ENCODE assay signal across 32 cellular contexts in genomic region chr1:230352537-230352936, GRCh38.
"Had no signal": no experiment of that assay in that cellular context is flagged by ENCODE, and none has a peak within 500 bp of the region (broad histone marks: within the 10 kb centered on the region; RNA-seq: fewer than 3 reads in every experiment).

No MANE protein-coding gene starts in this region.

- H3K9ac ChIP-seq: SK-N-SH had no signal

- H3K4me3 ChIP-seq: cardiac muscle cell, MG63, SJSA1 had no signal

- H3K27me3 Mint-ChIP-seq: activated CD4-positive, alpha-beta T cell treated with anti-CD3 and anti-CD28 coated beads, Interleukin-2, amount 10 ng/mL, durations not matched to agents 7 days and 5 days had no signal

- H3K36me3 Mint-ChIP-seq: activated CD4-positive, alpha-beta memory T cell treated with anti-CD3 and anti-CD28 coated beads for 36 hours; activated naive CD4-positive, alpha-beta T cell treated with anti-CD3 and anti-CD28 coated beads, Interleukin-2, amount 10 ng/mL, durations not matched to agents 7 days and 5 days; activated naive CD8-positive, alpha-beta T cell had no signal

- H3K27me3 ChIP-seq: cardiac muscle cell, MG63, SJSA1 had no signal

- H3K4me1 Mint-ChIP-seq: activated CD4-positive, alpha-beta T cell treated with anti-CD3 and anti-CD28 coated beads for 36 hours; activated CD4-positive, alpha-beta T cell treated with anti-CD3 and anti-CD28 coated beads, Interleukin-2, amount 10 ng/mL, durations not matched to agents 7 days and 5 days; activated naive CD4-positive, alpha-beta T cell treated with anti-CD3 and anti-CD28 coated beads, Interleukin-2, amount 10 ng/mL, durations not matched to agents 7 days and 5 days; activated naive CD8-positive, alpha-beta T cell treated with anti-CD3 and anti-CD28 coated beads, Interleukin-2, amount 50 U/mL, for 24 hours; WTC11 had no signal

- H3K4me1 ChIP-seq: SJSA1 had no signal

- ATAC-seq: activated CD4-positive, alpha-beta T cell treated with anti-CD3 and anti-CD28 coated beads for 36 hours; activated CD4-positive, CD25-positive, alpha-beta regulatory T cell treated with anti-CD3 and anti-CD28 coated beads, Interleukin-2, amount 50 U/mL, for 24 hours; activated naive CD8-positive, alpha-beta T cell treated with anti-CD3 and anti-CD28 coated beads, Interleukin-2, amount 50 U/mL, for 24 hours; Panc1; WTC11 had no signal

- H3K27ac Mint-ChIP-seq: activated CD4-positive, alpha-beta memory T cell treated with anti-CD3 and anti-CD28 coated beads for 36 hours; activated CD4-positive, alpha-beta T cell treated with anti-CD3 and anti-CD28 coated beads for 36 hours; activated CD4-positive, alpha-beta T cell treated with anti-CD3 and anti-CD28 coated beads, Interleukin-2, amount 10 ng/mL, durations not matched to agents 7 days and 5 days; activated naive CD4-positive, alpha-beta T cell treated with anti-CD3 and anti-CD28 coated beads, Interleukin-2, amount 10 ng/mL, durations not matched to agents 7 days and 5 days; activated naive CD8-positive, alpha-beta T cell; activated naive CD8-positive, alpha-beta T cell treated with anti-CD3 and anti-CD28 coated beads, Interleukin-2, amount 50 U/mL, for 24 hours; T-helper 1 cell treated with Interleukin-12 subunit alpha and Interleukin-12 subunit beta and Interleukin-4 antibody, amounts not matched to agents 30 μg/mL and 1 μg/mL, for 36 hours; T-helper 2 cell treated with Interferon-gamma antibody and Interleukin-4, amounts not matched to agents 5 μg/mL and 100 μg/mL, for 36 hours; WTC11 had no signal

- H3K36me3 ChIP-seq: cardiac muscle cell, MG63, SJSA1 had no signal

- H3K9me3 ChIP-seq: MG63, SJSA1, SK-N-SH had no signal

- H3K4me3 Mint-ChIP-seq: activated CD4-positive, alpha-beta memory T cell treated with anti-CD3 and anti-CD28 coated beads for 36 hours; activated CD4-positive, alpha-beta T cell treated with anti-CD3 and anti-CD28 coated beads for 36 hours; activated CD4-positive, alpha-beta T cell treated with anti-CD3 and anti-CD28 coated beads, Interleukin-2, amount 10 ng/mL, durations not matched to agents 7 days and 5 days; activated naive CD4-positive, alpha-beta T cell treated with anti-CD3 and anti-CD28 coated beads, Interleukin-2, amount 10 ng/mL, durations not matched to agents 7 days and 5 days; activated naive CD8-positive, alpha-beta T cell; activated naive CD8-positive, alpha-beta T cell treated with anti-CD3 and anti-CD28 coated beads, Interleukin-2, amount 50 U/mL, for 24 hours; T-helper 1 cell treated with Interleukin-12 subunit alpha and Interleukin-12 subunit beta and Interleukin-4 antibody, amounts not matched to agents 30 μg/mL and 1 μg/mL, for 36 hours; T-helper 2 cell treated with Interferon-gamma antibody and Interleukin-4, amounts not matched to agents 5 μg/mL and 100 μg/mL, for 36 hours; WTC11 had no signal

- H3K4me2 ChIP-seq: SK-N-SH had no signal

- DNase-seq: activated CD4-positive, alpha-beta memory T cell treated with anti-CD3 and anti-CD28 coated beads for 36 hours; activated CD4-positive, alpha-beta T cell treated with anti-CD3 and anti-CD28 coated beads for 36 hours; activated CD4-positive, alpha-beta T cell treated with anti-CD3 and anti-CD28 coated beads, Interleukin-2, amount 10 ng/mL, durations not matched to agents 7 days and 5 days; activated CD8-positive, alpha-beta memory T cell treated with anti-CD3 and anti-CD28 coated beads, Interleukin-2, amount 50 U/mL, for 48 hours; activated effector memory CD4-positive, alpha-beta T cell treated with Interleukin-2 at 50 U/mL for 16 hours; activated naive CD4-positive, alpha-beta T cell treated with anti-CD3 and anti-CD28 coated beads, Interleukin-2, amount 10 ng/mL, durations not matched to agents 7 days and 5 days; activated naive CD8-positive, alpha-beta T cell treated with anti-CD3 and anti-CD28 coated beads, Interleukin-2, amount 50 U/mL, for 24 hours; activated T-cell treated with anti-CD3 and anti-CD28 coated beads, Interleukin-2, amount 50 U/mL, for 48 hours; aorta; Kasumi-1; KG1; MG63; NCI-H1048; NCI-H1105 treated with DMSO at 0.1 percent for 48 hours; NCI-H1436; NCI-H1694; NCI-H1930; NCI-H2081 treated with DMSO at 0.1 percent for 48 hours; NCI-H226; NCI-H446 treated with DMSO at 0.1 percent for 48 hours; NCI-H524; NCI-H69; SHP77 treated with DMSO at 0.1 percent for 48 hours; SK-N-SH had no signal

- H3K9me3 Mint-ChIP-seq: activated CD4-positive, alpha-beta memory T cell treated with anti-CD3 and anti-CD28 coated beads for 36 hours; activated CD4-positive, alpha-beta T cell treated with anti-CD3 and anti-CD28 coated beads, Interleukin-2, amount 10 ng/mL, durations not matched to agents 7 days and 5 days; activated naive CD4-positive, alpha-beta T cell treated with anti-CD3 and anti-CD28 coated beads, Interleukin-2, amount 10 ng/mL, durations not matched to agents 7 days and 5 days; activated naive CD8-positive, alpha-beta T cell treated with anti-CD3 and anti-CD28 coated beads, Interleukin-2, amount 50 U/mL, for 24 hours; T-helper 1 cell treated with Interleukin-12 subunit alpha and Interleukin-12 subunit beta and Interleukin-4 antibody, amounts not matched to agents 30 μg/mL and 1 μg/mL, for 36 hours; T-helper 2 cell treated with Interferon-gamma antibody and Interleukin-4, amounts not matched to agents 5 μg/mL and 100 μg/mL, for 36 hours; WTC11 had no signal

- H3K27ac ChIP-seq: cardiac muscle cell, SJSA1 had no signal
